Comparison of ENCODE assay signal across 22 cellular contexts in the genomic region with DNA sequence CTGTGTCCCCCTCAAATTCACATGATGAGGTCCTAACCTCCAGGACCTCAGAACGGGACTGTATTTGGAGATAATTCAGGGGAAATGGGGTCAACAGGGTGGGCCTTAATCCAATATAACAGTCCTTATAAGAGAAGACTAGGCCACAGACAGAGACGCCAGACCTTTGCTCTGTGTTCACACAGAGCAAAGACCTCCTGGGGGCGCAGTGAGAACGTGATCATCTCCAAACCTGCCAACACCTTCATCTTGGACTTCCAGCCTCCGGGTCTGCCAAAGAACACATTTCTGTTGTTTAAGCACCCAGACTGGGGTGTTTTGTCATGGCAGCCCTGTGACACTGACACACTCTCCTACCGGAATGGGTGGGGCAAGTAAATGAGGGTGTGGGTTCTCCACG.
"Had no signal": no experiment of that assay in that cellular context is flagged by ENCODE, and none has a peak within 500 bp of the region (broad histone marks: within the 10 kb centered on the region; RNA-seq: fewer than 3 reads in every experiment).

No MANE protein-coding gene starts in this region.

- H3K9me3 ChIP-seq: gastrocnemius medialis, pancreas, testis, upper lobe of right lung had no signal

- H3K4me2 ChIP-seq: smooth muscle cell had no signal

- ATAC-seq: gastrocnemius medialis; heart right ventricle; naive thymus-derived CD4-positive, alpha-beta T cell; pancreas; right cardiac atrium; stimulated activated memory B cell treated with anti-CD40 and anti-IgM and Interleukin-4, amounts not matched to agents 10 μg/mL and 1 μg/mL and 100 μg/mL, for 72 hours; stimulated activated naive CD8-positive, alpha-beta T cell treated with anti-CD3 and anti-CD28 coated beads, Interleukin-15, amount 100 ng/mL, for 72 hours; upper lobe of right lung had no signal

- H3K4me3 ChIP-seq: dorsolateral prefrontal cortex, esophagus muscularis mucosa, gastrocnemius medialis, heart right ventricle, pancreas, smooth muscle cell, testis, tibial nerve, upper lobe of right lung had no signal

- H3K27me3 ChIP-seq: dorsolateral prefrontal cortex, gastrocnemius medialis, pancreas, testis, tibial nerve had no signal

- H3K27ac ChIP-seq: dorsolateral prefrontal cortex, epithelial cell of prostate, esophagus muscularis mucosa, gastrocnemius medialis, heart right ventricle, pancreas, testis, tibial nerve, upper lobe of right lung had no signal

- H3K4me1 ChIP-seq: gastrocnemius medialis, heart right ventricle, pancreas, upper lobe of right lung had no signal

- DNase-seq: cortex of kidney; dorsolateral prefrontal cortex; effector CD8-positive, alpha-beta T cell; gastrocnemius medialis; heart right ventricle; hypothalamus; kidney glomerular epithelial cell; mammary epithelial cell; naive thymus-derived CD4-positive, alpha-beta T cell; nephron progenitor cell; pancreas; right cardiac atrium; stimulated activated CD4-positive, alpha-beta T cell treated with anti-CD3 and anti-CD28 coated beads, Interleukin-2, amount 100 ng/mL, for 48 hours; stimulated activated naive CD8-positive, alpha-beta T cell treated with anti-CD3 and anti-CD28 coated beads, Interleukin-15, amount 100 ng/mL, for 72 hours; testis; upper lobe of right lung had no signal

- H3K36me3 ChIP-seq: esophagus muscularis mucosa, gastrocnemius medialis, heart right ventricle, pancreas, tibial nerve, upper lobe of right lung had no signal

- FAIRE-seq: islet of Langerhans, pancreas had no signal
